In genomic region chr13:86737334-86737932, GRCh38 we compare ENCODE assay signal across 28 cellular contexts.
"Had no signal": no experiment of that assay in that cellular context is flagged by ENCODE, and none has a peak within 500 bp of the region (broad histone marks: within the 10 kb centered on the region; RNA-seq: fewer than 3 reads in every experiment).

No MANE protein-coding gene starts in this region.

- H3K27me3 ChIP-seq: left lung, pancreas, stomach, testis, thyroid gland, transverse colon, upper lobe of left lung, vagina had no signal

- H3K4me1 Mint-ChIP-seq: immature natural killer cell; naive thymus-derived CD4-positive, alpha-beta T cell; stimulated activated naive B cell treated with anti-CD40 and anti-IgM and Interleukin-4, amounts not matched to agents 10 μg/mL and 1 μg/mL and 100 μg/mL, for 72 hours had no signal

- H3K9me3 ChIP-seq: pancreas, prostate gland, testis, thyroid gland, transverse colon, upper lobe of left lung, vagina had no signal

- H3K4me3 Mint-ChIP-seq: immature natural killer cell; naive thymus-derived CD4-positive, alpha-beta T cell; natural killer cell treated with Interleukin-12 subunit alpha and Interleukin-12 subunit beta and Interleukin-15 and Interleukin-18, amount 100 ng/mL, for 72 hours; stimulated activated naive B cell treated with anti-CD40 and anti-IgM and Interleukin-4, amounts not matched to agents 10 μg/mL and 1 μg/mL and 100 μg/mL, for 72 hours had no signal

- H3K4me1 ChIP-seq: left lung, pancreas, prostate gland, stomach, testis, thyroid gland, transverse colon, upper lobe of left lung, vagina had no signal

- H3K27me3 Mint-ChIP-seq: naive thymus-derived CD4-positive, alpha-beta T cell; natural killer cell treated with Interleukin-12 subunit alpha and Interleukin-12 subunit beta and Interleukin-15 and Interleukin-18, amount 100 ng/mL, for 72 hours; stimulated activated naive B cell treated with anti-CD40 and anti-IgM and Interleukin-4, amounts not matched to agents 10 μg/mL and 1 μg/mL and 100 μg/mL, for 72 hours had no signal

- H3K27ac ChIP-seq: left lung, pancreas, prostate gland, skin epidermis, stomach, testis, thyroid gland, transverse colon, upper lobe of left lung, vagina had no signal

- H3K36me3 Mint-ChIP-seq: immature natural killer cell; naive thymus-derived CD4-positive, alpha-beta T cell; stimulated activated naive B cell treated with anti-CD40 and anti-IgM and Interleukin-4, amounts not matched to agents 10 μg/mL and 1 μg/mL and 100 μg/mL, for 72 hours had no signal

- H3K27ac Mint-ChIP-seq: immature natural killer cell; naive thymus-derived CD4-positive, alpha-beta T cell; natural killer cell treated with Interleukin-12 subunit alpha and Interleukin-12 subunit beta and Interleukin-15 and Interleukin-18, amount 100 ng/mL, for 72 hours; stimulated activated naive B cell treated with anti-CD40 and anti-IgM and Interleukin-4, amounts not matched to agents 10 μg/mL and 1 μg/mL and 100 μg/mL, for 72 hours had no signal

- DNase-seq: hypothalamus; immature natural killer cell; kidney; left colon; left lung; midbrain; mucosa of descending colon; naive thymus-derived CD4-positive, alpha-beta T cell; pancreas; posterior cingulate gyrus; retina; right cardiac atrium; stimulated activated CD4-positive, alpha-beta T cell treated with anti-CD3 and anti-CD28 coated beads, Interleukin-12 subunit alpha, Interleukin-12 subunit beta, amount 100 ng/mL, for 4 hours; stimulated activated CD4-positive, alpha-beta T cell treated with anti-CD3 and anti-CD28 coated beads, Interleukin-15, amount 100 ng/mL, for 24 hours; stimulated activated CD4-positive, alpha-beta T cell treated with anti-CD3 and anti-CD28 coated beads, Interleukin-2, amount 100 ng/mL, for 24 hours; stimulated activated CD4-positive, alpha-beta T cell treated with anti-CD3 and anti-CD28 coated beads, Interleukin-4, amount 100 ng/mL, for 1 hour; stimulated activated naive B cell treated with anti-CD40 and anti-IgM and Interleukin-4, amounts not matched to agents 10 μg/mL and 1 μg/mL and 100 μg/mL, for 72 hours; stimulated activated naive CD8-positive, alpha-beta T cell treated with anti-CD3 and anti-CD28 coated beads, Interleukin-15, Interleukin-2, amounts not matched to agents 100 U/mL and 50 U/mL, for 24 hours; stomach; testis; thyroid gland; transverse colon; upper lobe of left lung had no signal

- H3K36me3 ChIP-seq: left lung, pancreas, prostate gland, stomach, thyroid gland, transverse colon, upper lobe of left lung, vagina had no signal

- H3K4me3 ChIP-seq: left lung, lung, mucosa of descending colon, pancreas, prostate gland, skin epidermis, stomach, testis, thyroid gland, transverse colon, upper lobe of left lung, vagina had no signal
